In genomic region chr3:193970131-193970772, GRCh38 we compare ENCODE assay signal across 8 cellular contexts.
DNase-seq lines count a peak whose midpoint lies in the region; ATAC-seq and FAIRE-seq lines count a peak whose summit lies in the region.
"Not testable (repeated sequence)": the region's sequence is repeated elsewhere in the genome, so short reads cannot be mapped to it uniquely, and the experiment has no call there.

No MANE protein-coding gene starts in this region.

- DNase-seq in G401 (ENCODE audit: low spot score) (peak; percentile 15), NCI-H146 (lab: John Stamatoyannopoulos, UW) (peak; percentile 89), RKO (ENCODE audit: low spot score) (peak; percentile 71), foreskin melanocyte (peak; percentile 75), myocyte (ENCODE audit: low read depth) (peak; percentile 43), urothelium cell line (ENCODE audit: low spot score) (peak; percentile 48)
- peak; percentile 21 for DNase-seq in activated naive CD8-positive, alpha-beta T cell treated with anti-CD3 and anti-CD28 coated beads for 36 hours

- not testable (repeated sequence) for H3K9me3 Mint-ChIP-seq in activated naive CD8-positive, alpha-beta T cell treated with anti-CD3 and anti-CD28 coated beads for 36 hours

- ATAC-seq in HG02885 (IDR thresholded peaks at IDR 0.05; ENCODE audit: poor library complexity, unreplicated experiment) = peak; percentile 67

- not testable (repeated sequence) for H3K27ac Mint-ChIP-seq in activated naive CD8-positive, alpha-beta T cell treated with anti-CD3 and anti-CD28 coated beads for 36 hours

- H3K4me3 Mint-ChIP-seq in activated naive CD8-positive, alpha-beta T cell treated with anti-CD3 and anti-CD28 coated beads for 36 hours = not testable (repeated sequence)

- peaks cover 69% of the 10 kb centered on the region for H3K27me3 Mint-ChIP-seq in activated naive CD8-positive, alpha-beta T cell treated with anti-CD3 and anti-CD28 coated beads for 36 hours

- peaks cover 18% of the 10 kb centered on the region for H3K4me1 Mint-ChIP-seq in activated naive CD8-positive, alpha-beta T cell treated with anti-CD3 and anti-CD28 coated beads for 36 hours

- in situ Hi-C loops in G401 (cut with HindIII; ENCODE audit: low sequenced_read_pairs) = not testable (repeated sequence)

- FAIRE-seq in urothelium cell line (lab: Jason Lieb, UNC) = not testable (repeated sequence)

- not testable (repeated sequence) for H3K36me3 Mint-ChIP-seq in activated naive CD8-positive, alpha-beta T cell treated with anti-CD3 and anti-CD28 coated beads for 36 hours

Comparison
In these comparisons a context has a peak if more than half of its experiments do, and no peak if none do; other contexts are left out.
1. Peak in every context shown above with its lines: DNase-seq and ATAC-seq.
2. DNase-seq: peak in every context shown above with its lines; median percentile 89 in NCI-H146; 75 in foreskin melanocyte; 71 in RKO; 48 in urothelium cell line; 43 in myocyte; 21 in activated naive CD8-positive, alpha-beta T cell treated with anti-CD3 and anti-CD28 coated beads for 36 hours; 15 in G401.